ENCODE assay signal across 1 cellular context in the genomic region with DNA sequence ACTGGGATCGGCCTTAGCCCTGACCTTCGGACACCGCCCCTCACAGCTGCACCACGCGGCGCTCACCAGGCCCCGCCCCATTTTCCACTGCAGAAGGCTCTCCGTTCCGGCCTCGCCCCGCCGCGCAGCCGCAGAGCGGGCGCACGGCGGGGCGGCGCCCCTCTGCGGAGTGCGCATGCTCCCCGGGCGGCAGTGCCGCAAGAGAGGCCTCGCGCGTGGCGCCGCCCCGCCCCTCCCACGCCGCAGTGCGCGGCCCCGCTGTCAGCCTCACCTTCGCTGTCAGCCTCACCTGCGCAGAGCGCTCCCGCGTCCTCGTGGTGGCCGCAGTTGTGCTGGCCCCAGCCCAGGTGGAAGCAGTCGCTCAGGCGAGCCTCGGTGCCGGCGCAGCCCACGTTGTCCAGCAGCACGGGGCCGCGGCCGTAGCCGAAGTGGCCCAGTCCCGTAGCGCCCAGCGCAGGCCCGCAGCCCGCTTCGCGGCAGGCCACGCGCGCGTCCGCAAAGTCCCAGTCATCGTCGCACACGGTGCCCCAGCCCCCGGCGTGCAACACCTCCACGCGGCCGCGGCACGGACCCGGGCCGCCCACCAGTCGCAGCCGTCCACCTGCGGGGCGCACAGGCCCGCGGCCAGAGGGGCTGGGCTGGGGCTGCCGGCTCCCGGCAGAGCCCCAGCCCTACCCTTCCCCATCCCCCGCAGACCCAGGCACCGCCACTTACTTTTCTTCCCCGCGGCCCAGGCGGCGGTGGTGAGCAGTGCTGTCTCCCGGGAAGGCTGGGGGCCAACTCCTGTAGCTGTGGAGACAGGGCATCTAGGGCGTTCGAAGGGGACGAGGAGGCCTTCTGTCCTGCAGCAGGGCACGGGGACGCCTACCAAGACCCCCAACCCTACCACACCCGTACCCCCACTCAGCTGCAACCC.
TF ChIP-seq lines count a peak whose summit lies in the region.

No MANE protein-coding gene starts in this region.

TF ChIP-seq in K562, 482 proteins besides CTCF, POLR2A, EP300 and RAD21 (continued from another document):
- TF ChIP-seq, protein P1, sequence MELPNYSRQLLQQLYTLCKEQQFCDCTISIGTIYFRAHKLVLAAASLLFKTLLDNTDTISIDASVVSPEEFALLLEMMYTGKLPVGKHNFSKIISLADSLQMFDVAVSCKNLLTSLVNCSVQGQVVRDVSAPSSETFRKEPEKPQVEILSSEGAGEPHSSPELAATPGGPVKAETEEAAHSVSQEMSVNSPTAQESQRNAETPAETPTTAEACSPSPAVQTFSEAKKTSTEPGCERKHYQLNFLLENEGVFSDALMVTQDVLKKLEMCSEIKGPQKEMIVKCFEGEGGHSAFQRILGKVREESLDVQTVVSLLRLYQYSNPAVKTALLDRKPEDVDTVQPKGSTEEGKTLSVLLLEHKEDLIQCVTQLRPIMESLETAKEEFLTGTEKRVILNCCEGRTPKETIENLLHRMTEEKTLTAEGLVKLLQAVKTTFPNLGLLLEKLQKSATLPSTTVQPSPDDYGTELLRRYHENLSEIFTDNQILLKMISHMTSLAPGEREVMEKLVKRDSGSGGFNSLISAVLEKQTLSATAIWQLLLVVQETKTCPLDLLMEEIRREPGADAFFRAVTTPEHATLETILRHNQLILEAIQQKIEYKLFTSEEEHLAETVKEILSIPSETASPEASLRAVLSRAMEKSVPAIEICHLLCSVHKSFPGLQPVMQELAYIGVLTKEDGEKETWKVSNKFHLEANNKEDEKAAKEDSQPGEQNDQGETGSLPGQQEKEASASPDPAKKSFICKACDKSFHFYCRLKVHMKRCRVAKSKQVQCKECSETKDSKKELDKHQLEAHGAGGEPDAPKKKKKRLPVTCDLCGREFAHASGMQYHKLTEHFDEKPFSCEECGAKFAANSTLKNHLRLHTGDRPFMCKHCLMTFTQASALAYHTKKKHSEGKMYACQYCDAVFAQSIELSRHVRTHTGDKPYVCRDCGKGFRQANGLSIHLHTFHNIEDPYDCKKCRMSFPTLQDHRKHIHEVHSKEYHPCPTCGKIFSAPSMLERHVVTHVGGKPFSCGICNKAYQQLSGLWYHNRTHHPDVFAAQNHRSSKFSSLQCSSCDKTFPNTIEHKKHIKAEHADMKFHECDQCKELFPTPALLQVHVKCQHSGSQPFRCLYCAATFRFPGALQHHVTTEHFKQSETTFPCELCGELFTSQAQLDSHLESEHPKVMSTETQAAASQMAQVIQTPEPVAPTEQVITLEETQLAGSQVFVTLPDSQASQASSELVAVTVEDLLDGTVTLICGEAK (IDR thresholded peaks at IDR 0.05) = no peak
- TF ChIP-seq, protein P1 (CRISPR knock-in tag; IDR thresholded peaks at IDR 0.05) = no peak
- TF ChIP-seq ZNF316 (IDR thresholded peaks at IDR 0.05) (no peak), CSDE1 (IDR thresholded peaks at IDR 0.05) (no peak), BACH1 (tag; IDR thresholded peaks at IDR 0.05) (no peak), RNF2 (IDR thresholded peaks at IDR 0.05) (peak; percentile 71), SPI1 (IDR thresholded peaks at IDR 0.05; ENCODE audit: borderline replicate concordance, low read depth, low read length) (no peak), PML (IDR thresholded peaks at IDR 0.05; ENCODE audit: low read length) (no peak), GABPB2 (CRISPR knock-in tag; conservative IDR thresholded peaks at IDR 0.05) (no peak; the same call in 1 of the 2 replicates), ZNF561 (CRISPR knock-in tag; conservative IDR thresholded peaks at IDR 0.05) (no peak), HCFC1 (IDR thresholded peaks at IDR 0.05; ENCODE audit: low read depth, low read length) (peak; percentile 6; the same call in 1 of the 2 replicates)
- TF ChIP-seq, protein P2, sequence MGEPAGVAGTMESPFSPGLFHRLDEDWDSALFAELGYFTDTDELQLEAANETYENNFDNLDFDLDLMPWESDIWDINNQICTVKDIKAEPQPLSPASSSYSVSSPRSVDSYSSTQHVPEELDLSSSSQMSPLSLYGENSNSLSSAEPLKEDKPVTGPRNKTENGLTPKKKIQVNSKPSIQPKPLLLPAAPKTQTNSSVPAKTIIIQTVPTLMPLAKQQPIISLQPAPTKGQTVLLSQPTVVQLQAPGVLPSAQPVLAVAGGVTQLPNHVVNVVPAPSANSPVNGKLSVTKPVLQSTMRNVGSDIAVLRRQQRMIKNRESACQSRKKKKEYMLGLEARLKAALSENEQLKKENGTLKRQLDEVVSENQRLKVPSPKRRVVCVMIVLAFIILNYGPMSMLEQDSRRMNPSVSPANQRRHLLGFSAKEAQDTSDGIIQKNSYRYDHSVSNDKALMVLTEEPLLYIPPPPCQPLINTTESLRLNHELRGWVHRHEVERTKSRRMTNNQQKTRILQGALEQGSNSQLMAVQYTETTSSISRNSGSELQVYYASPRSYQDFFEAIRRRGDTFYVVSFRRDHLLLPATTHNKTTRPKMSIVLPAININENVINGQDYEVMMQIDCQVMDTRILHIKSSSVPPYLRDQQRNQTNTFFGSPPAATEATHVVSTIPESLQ (CRISPR knock-in tag; IDR thresholded peaks at IDR 0.05) = peak; percentile 92; the same call in 1 of the 2 replicates
- TF ChIP-seq, protein P3, sequence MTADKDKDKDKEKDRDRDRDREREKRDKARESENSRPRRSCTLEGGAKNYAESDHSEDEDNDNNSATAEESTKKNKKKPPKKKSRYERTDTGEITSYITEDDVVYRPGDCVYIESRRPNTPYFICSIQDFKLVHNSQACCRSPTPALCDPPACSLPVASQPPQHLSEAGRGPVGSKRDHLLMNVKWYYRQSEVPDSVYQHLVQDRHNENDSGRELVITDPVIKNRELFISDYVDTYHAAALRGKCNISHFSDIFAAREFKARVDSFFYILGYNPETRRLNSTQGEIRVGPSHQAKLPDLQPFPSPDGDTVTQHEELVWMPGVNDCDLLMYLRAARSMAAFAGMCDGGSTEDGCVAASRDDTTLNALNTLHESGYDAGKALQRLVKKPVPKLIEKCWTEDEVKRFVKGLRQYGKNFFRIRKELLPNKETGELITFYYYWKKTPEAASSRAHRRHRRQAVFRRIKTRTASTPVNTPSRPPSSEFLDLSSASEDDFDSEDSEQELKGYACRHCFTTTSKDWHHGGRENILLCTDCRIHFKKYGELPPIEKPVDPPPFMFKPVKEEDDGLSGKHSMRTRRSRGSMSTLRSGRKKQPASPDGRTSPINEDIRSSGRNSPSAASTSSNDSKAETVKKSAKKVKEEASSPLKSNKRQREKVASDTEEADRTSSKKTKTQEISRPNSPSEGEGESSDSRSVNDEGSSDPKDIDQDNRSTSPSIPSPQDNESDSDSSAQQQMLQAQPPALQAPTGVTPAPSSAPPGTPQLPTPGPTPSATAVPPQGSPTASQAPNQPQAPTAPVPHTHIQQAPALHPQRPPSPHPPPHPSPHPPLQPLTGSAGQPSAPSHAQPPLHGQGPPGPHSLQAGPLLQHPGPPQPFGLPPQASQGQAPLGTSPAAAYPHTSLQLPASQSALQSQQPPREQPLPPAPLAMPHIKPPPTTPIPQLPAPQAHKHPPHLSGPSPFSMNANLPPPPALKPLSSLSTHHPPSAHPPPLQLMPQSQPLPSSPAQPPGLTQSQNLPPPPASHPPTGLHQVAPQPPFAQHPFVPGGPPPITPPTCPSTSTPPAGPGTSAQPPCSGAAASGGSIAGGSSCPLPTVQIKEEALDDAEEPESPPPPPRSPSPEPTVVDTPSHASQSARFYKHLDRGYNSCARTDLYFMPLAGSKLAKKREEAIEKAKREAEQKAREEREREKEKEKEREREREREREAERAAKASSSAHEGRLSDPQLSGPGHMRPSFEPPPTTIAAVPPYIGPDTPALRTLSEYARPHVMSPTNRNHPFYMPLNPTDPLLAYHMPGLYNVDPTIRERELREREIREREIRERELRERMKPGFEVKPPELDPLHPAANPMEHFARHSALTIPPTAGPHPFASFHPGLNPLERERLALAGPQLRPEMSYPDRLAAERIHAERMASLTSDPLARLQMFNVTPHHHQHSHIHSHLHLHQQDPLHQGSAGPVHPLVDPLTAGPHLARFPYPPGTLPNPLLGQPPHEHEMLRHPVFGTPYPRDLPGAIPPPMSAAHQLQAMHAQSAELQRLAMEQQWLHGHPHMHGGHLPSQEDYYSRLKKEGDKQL (CRISPR knock-in tag; IDR thresholded peaks at IDR 0.05; ENCODE audit: borderline replicate concordance) = no peak
TF ChIP-seq in K562: peak in this region for 173.
